1 cellular context compared by ENCODE assay signal in genomic region chr6:82248233-82248735, GRCh38.
TF ChIP-seq lines count a peak whose summit lies in the region.

No MANE protein-coding gene starts in this region.

TF ChIP-seq in K562, 482 proteins besides CTCF, POLR2A, EP300 and RAD21 (continued from another document):
- TF ChIP-seq ZNF592 (IDR thresholded peaks at IDR 0.05) (peak; percentile 89), L3MBTL2 (IDR thresholded peaks at IDR 0.05) (peak; percentile 30; the same call in 1 of the 2 replicates), ZNF395 (CRISPR knock-in tag; IDR thresholded peaks at IDR 0.05) (peak; percentile 51), HINFP (tag; conservative IDR thresholded peaks at IDR 0.05; ENCODE audit: low read depth) (0 out of 2 replicates have a peak, but pooled peaks have one; percentile 51), IRF2 (CRISPR knock-in tag; IDR thresholded peaks at IDR 0.05) (no peak), SRF (CRISPR knock-in tag; IDR thresholded peaks at IDR 0.05) (peak in 1 of 2 experiments; percentile 56; a peak in 1 of 4 replicates), MGA (IDR thresholded peaks at IDR 0.05) (peak; percentile 72), NCOR1 (IDR thresholded peaks at IDR 0.05) (no peak), FOSL1 (tag; conservative IDR thresholded peaks at IDR 0.05) (peak; percentile 2; the same call in 1 of the 2 replicates), POLR2H (tag; IDR thresholded peaks at IDR 0.05; ENCODE audit: low read depth) (peak; percentile 13; the same call in 1 of the 2 replicates), SETDB1 (IDR thresholded peaks at IDR 0.05; ENCODE audit: low read length) (no peak), GTF2E2 (tag; IDR thresholded peaks at IDR 0.05) (0 out of 2 replicates have a peak, but pooled peaks have one; percentile 8), EZH2 (IDR thresholded peaks at IDR 0.05; ENCODE audit: borderline replicate concordance, low read depth, low read length) (no peak), ZC3H8 (IDR thresholded peaks at IDR 0.05) (no peak), NFRKB (IDR thresholded peaks at IDR 0.05; ENCODE audit: low read depth) (peak; percentile 80; the same call in 1 of the 2 replicates), CHD1 (IDR thresholded peaks at IDR 0.05; ENCODE audit: low read length) (peak; percentile 75), BACH1 (tag; IDR thresholded peaks at IDR 0.05) (peak; percentile 42; the same call in 1 of the 2 replicates), TAF7 (tag; IDR thresholded peaks at IDR 0.05) (peak; percentile 2; the same call in 1 of the 2 replicates), SREBF1 (IDR thresholded peaks at IDR 0.05; ENCODE audit: borderline replicate concordance, low read depth, low read length) (0 out of 2 replicates have a peak, but pooled peaks have one; percentile 49)
- TF ChIP-seq, protein P1, sequence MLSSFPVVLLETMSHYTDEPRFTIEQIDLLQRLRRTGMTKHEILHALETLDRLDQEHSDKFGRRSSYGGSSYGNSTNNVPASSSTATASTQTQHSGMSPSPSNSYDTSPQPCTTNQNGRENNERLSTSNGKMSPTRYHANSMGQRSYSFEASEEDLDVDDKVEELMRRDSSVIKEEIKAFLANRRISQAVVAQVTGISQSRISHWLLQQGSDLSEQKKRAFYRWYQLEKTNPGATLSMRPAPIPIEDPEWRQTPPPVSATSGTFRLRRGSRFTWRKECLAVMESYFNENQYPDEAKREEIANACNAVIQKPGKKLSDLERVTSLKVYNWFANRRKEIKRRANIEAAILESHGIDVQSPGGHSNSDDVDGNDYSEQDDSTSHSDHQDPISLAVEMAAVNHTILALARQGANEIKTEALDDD (IDR thresholded peaks at IDR 0.05), result peak; percentile 91
- TF ChIP-seq, protein P2, sequence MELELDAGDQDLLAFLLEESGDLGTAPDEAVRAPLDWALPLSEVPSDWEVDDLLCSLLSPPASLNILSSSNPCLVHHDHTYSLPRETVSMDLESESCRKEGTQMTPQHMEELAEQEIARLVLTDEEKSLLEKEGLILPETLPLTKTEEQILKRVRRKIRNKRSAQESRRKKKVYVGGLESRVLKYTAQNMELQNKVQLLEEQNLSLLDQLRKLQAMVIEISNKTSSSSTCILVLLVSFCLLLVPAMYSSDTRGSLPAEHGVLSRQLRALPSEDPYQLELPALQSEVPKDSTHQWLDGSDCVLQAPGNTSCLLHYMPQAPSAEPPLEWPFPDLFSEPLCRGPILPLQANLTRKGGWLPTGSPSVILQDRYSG (tag; conservative IDR thresholded peaks at IDR 0.05; ENCODE audit: low read depth), result peak; percentile 63
